Comparison of ENCODE assay signal across 8 cellular contexts in genomic region chr11:66277475-66278391, GRCh38. TPM values are rescaled to one million over a fixed set of nuclear protein-coding genes. Genes with fewer than 3 reads are reported as not detected.
DNase-seq lines count a peak whose midpoint lies in the region; ATAC-seq and TF ChIP-seq lines count a peak whose summit lies in the region.

TSS of gene CNIH2 (plus strand) at chr11:66278175. CDS start at chr11:66278457, 282 bp downstream.

- DNase-seq in G401 (ENCODE audit: low spot score) (peak; percentile 61), M059J (ENCODE audit: low read depth) (peak; percentile 42), fibroblast of villous mesenchyme (ENCODE audit: low read depth) (no peak), progenitor cell of endocrine pancreas (ENCODE audit: low spot score, unreplicated experiment) (no peak), COLO829 (ENCODE audit: low spot score) (no peak)
- no peak for DNase-seq in activated CD8-positive, alpha-beta memory T cell treated with anti-CD3 and anti-CD28 coated beads, Interleukin-2, amount 10 ng/mL, durations not matched to agents 7 days and 5 days

- no peak within 1 kb of the TSS for H3K27ac Mint-ChIP-seq in activated CD8-positive, alpha-beta memory T cell treated with anti-CD3 and anti-CD28 coated beads, Interleukin-2, amount 10 ng/mL, durations not matched to agents 7 days and 5 days
- H3K27ac Mint-ChIP-seq in progenitor cell of endocrine pancreas, result no peak within 1 kb of the TSS

- CTCF ChIA-PET in activated CD8-positive, alpha-beta memory T cell treated with anti-CD3 and anti-CD28 coated beads, Interleukin-2, amount 10 ng/mL, durations not matched to agents 7 days and 5 days (lab: Charles Lee), result interaction anchor here (1.2 to 2.9 kb wide), 2 partner anchors 11 to 19 kb away, joined by 5 to 8 read pairs; partner anchors contain the start of gene YIF1A

- H3K27me3 Mint-ChIP-seq in activated CD8-positive, alpha-beta memory T cell treated with anti-CD3 and anti-CD28 coated beads, Interleukin-2, amount 10 ng/mL, durations not matched to agents 7 days and 5 days, result peaks cover 3% of the 10 kb centered on the region
- peaks cover 7% of the 10 kb centered on the region for H3K27me3 Mint-ChIP-seq in progenitor cell of endocrine pancreas

- no peak within 1 kb of the TSS for H3K4me3 Mint-ChIP-seq in activated CD8-positive, alpha-beta memory T cell treated with anti-CD3 and anti-CD28 coated beads, Interleukin-2, amount 10 ng/mL, durations not matched to agents 7 days and 5 days
- peak within 1 kb of the TSS; percentile 50 for H3K4me3 Mint-ChIP-seq in progenitor cell of endocrine pancreas (ENCODE audit: low read depth)

- TF ChIP-seq CTCF in fibroblast of villous mesenchyme (IDR thresholded peaks at IDR 0.05; ENCODE audit: insufficient read depth, low read depth, low read length) (no peak), progenitor cell of endocrine pancreas (IDR thresholded peaks at IDR 0.05; ENCODE audit: unreplicated experiment) (no peak)

- peaks cover 28% of the 10 kb centered on the region for H3K4me1 Mint-ChIP-seq in activated CD8-positive, alpha-beta memory T cell treated with anti-CD3 and anti-CD28 coated beads, Interleukin-2, amount 10 ng/mL, durations not matched to agents 7 days and 5 days
- peaks cover 13% of the 10 kb centered on the region for H3K4me1 Mint-ChIP-seq in progenitor cell of endocrine pancreas (ENCODE audit: low read depth)

- peak within 1 kb of the TSS; percentile 40 for H3K4me3 ChIP-seq in fibroblast of villous mesenchyme (ENCODE audit: low read depth, low read length)

- no peaks in the 10 kb centered on the region for H3K9me3 Mint-ChIP-seq in activated CD8-positive, alpha-beta memory T cell treated with anti-CD3 and anti-CD28 coated beads, Interleukin-2, amount 10 ng/mL, durations not matched to agents 7 days and 5 days (ENCODE audit: low read depth)
- no peaks in the 10 kb centered on the region for H3K9me3 Mint-ChIP-seq in progenitor cell of endocrine pancreas (ENCODE audit: low read depth)

- in situ Hi-C loops in G401 (cut with HindIII; ENCODE audit: low sequenced_read_pairs), result no loop called here

- H3K36me3 Mint-ChIP-seq in activated CD8-positive, alpha-beta memory T cell treated with anti-CD3 and anti-CD28 coated beads, Interleukin-2, amount 10 ng/mL, durations not matched to agents 7 days and 5 days, result peaks cover 18% of the 10 kb centered on the region
- H3K36me3 Mint-ChIP-seq in progenitor cell of endocrine pancreas (ENCODE audit: insufficient read depth), result peaks cover 10% of the 10 kb centered on the region

- peak; percentile 56 for ATAC-seq in activated CD8-positive, alpha-beta memory T cell treated with anti-CD3 and anti-CD28 coated beads, Interleukin-2, amount 10 ng/mL, durations not matched to agents 7 days and 5 days
- no peak for ATAC-seq in GM21576 (IDR thresholded peaks at IDR 0.05; ENCODE audit: unreplicated experiment)
- no peak for ATAC-seq in HG03095 (IDR thresholded peaks at IDR 0.05; ENCODE audit: unreplicated experiment)

RNA-seq across cellular contexts. Expression of gene CNIH2, which starts in this region (rescaled TPM):
- 4.4 and 12.4 TPM in 2 replicates for total RNA-seq in G401 (2014; rRNA removed; shearing (Covaris generic))
- total RNA-seq in M059J (2014; rRNA removed; shearing (Covaris generic)), result 2.0 and 3.4 TPM in 2 replicates
- 1 to 10 TPM; 1.1 to 1.2 TPM for total RNA-seq in activated CD8-positive, alpha-beta memory T cell treated with anti-CD3 and anti-CD28 coated beads, Interleukin-2, amount 10 ng/mL, durations not matched to agents 7 days and 5 days
- total RNA-seq in fibroblast of villous mesenchyme (0.43 and 0.64 TPM in 2 replicates), progenitor cell of endocrine pancreas (21.3 and 21.7 TPM in 2 replicates)

Comparison
In these comparisons a context has a peak if more than half of its experiments do, and no peak if none do; other contexts are left out.
1. DNase-seq: peak in G401 (single experiment) and M059J (single experiment); none in activated CD8-positive, alpha-beta memory T cell treated with anti-CD3 and anti-CD28 coated beads, Interleukin-2, amount 10 ng/mL, durations not matched to agents 7 days and 5 days (single experiment), fibroblast of villous mesenchyme (single experiment), progenitor cell of endocrine pancreas (single experiment) and COLO829 (single experiment).